In the genomic region with DNA sequence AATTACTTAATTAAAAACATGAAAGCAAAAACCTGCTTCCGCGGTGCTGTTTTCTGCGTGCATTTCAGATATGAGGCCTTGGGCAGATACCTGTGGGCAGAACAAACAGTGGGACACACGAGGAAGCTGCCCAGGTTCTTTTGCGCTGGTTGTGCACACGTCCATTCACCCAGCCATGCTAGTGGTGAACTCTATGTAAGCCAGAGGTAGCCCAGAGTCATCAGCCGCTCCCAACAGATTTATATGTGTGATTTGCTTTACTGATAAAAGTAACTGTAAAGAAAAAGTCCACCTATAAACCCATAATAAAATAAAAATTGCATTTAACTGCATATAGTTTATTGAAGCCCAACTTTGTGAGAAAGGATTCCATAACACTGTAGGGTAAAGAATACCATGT, we compare ENCODE assay signal across 8 cellular contexts.
"Had no signal": no experiment of that assay in that cellular context is flagged by ENCODE, and none has a peak within 500 bp of the region (broad histone marks: within the 10 kb centered on the region; RNA-seq: fewer than 3 reads in every experiment).

No MANE protein-coding gene starts in this region.

- H3K4me1 Mint-ChIP-seq: IgD-negative memory B cell had no signal

- H3K27ac Mint-ChIP-seq: HFFc6, IgD-negative memory B cell had no signal

- ATAC-seq: HCT116, HepG2 had no signal

- H3K9ac ChIP-seq: GM23248 had no signal

- DNase-seq: GM23248, GOT3, H7, HFFc6 had no signal

- H3K36me3 Mint-ChIP-seq: IgD-negative memory B cell had no signal

- H3K36me3 ChIP-seq: HAP-1 had no signal

- H2AFZ ChIP-seq: GM23248 had no signal

- H3K4me1 ChIP-seq: HAP-1 had no signal

- H3K27ac ChIP-seq: GM23248 had no signal

- FAIRE-seq: HepG2 had no signal

- H3K4me3 Mint-ChIP-seq: HFFc6, IgD-negative memory B cell had no signal

- H3K9me3 Mint-ChIP-seq: HFFc6, IgD-negative memory B cell had no signal

- H3K4me3 ChIP-seq: GM23248, HAP-1 had no signal

- H3K9me3 ChIP-seq: HAP-1 had no signal
